11 cellular contexts compared by ENCODE assay signal in the genomic region with DNA sequence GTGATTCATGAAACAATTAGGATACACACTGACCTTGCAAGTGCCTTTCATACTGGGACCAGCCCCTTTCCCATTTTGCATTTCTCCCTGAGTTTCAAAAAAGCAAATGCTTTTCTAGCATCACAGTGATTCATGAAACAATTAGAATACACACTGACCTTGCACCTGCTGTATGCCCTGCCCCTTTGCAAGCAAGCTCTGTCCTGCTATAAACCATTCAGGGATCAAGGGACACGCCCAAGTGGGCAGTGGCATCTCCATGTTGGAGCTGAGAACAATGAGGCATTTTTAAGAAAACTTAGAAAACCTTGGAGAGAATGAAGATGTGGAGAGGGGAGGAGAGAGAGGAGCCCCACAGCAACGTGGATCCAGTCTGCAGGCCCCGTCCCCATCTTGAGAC. TPM values are rescaled to one million over a fixed set of nuclear protein-coding genes. Genes with fewer than 3 reads are reported as not detected.
"Had no signal": no experiment of that assay in that cellular context is flagged by ENCODE, and none has a peak within 500 bp of the region (broad histone marks: within the 10 kb centered on the region; RNA-seq: fewer than 3 reads in every experiment).

No MANE protein-coding gene starts in this region.

RNA-seq across cellular contexts. Expression of gene NBPF6, which starts 13.8 kb away (rescaled TPM):
- total RNA-seq: activated B cell treated with CpG ODN at 0.5 μM for 24 hours; activated CD4-positive, alpha-beta memory T cell treated with anti-CD3 and anti-CD28 coated beads, Interleukin-2, amount 10 ng/mL, durations not matched to agents 7 days and 5 days; activated CD4-positive, alpha-beta T cell treated with anti-CD3 and anti-CD28 coated beads for 36 hours; activated CD4-positive, alpha-beta T cell treated with anti-CD3 and anti-CD28 coated beads, Interleukin-2, amount 10 ng/mL, durations not matched to agents 7 days and 5 days; activated CD8-positive, alpha-beta memory T cell treated with anti-CD3 and anti-CD28 coated beads for 36 hours; activated CD8-positive, alpha-beta memory T cell treated with anti-CD3 and anti-CD28 coated beads, Interleukin-2, amount 10 ng/mL, durations not matched to agents 7 days and 5 days; activated CD8-positive, alpha-beta T cell treated with anti-CD3 and anti-CD28 coated beads for 36 hours; activated CD8-positive, alpha-beta T cell treated with anti-CD3 and anti-CD28 coated beads, Interleukin-2, amount 10 ng/mL, durations not matched to agents 7 days and 5 days; T-cell; T-helper 2 cell treated with Interferon-gamma antibody and Interleukin-4, amounts not matched to agents 100 ng/mL and 5 ng/mL, for 36 hours; WTC11 had no signal
